In genomic region chr17:44345497-44346026, GRCh38 we compare ENCODE assay signal across 1 cellular context.
TF ChIP-seq lines count a peak whose summit lies in the region.

No MANE protein-coding gene starts in this region.

TF ChIP-seq in K562, 482 proteins besides CTCF, POLR2A, EP300 and RAD21 (continued from another document):
- TF ChIP-seq ZBTB40 (IDR thresholded peaks at IDR 0.05) (peak; percentile 32; the same call in 1 of the 2 replicates), ZBTB40 (CRISPR knock-in tag; IDR thresholded peaks at IDR 0.05) (no peak), MYNN (IDR thresholded peaks at IDR 0.05) (0 out of 2 replicates have a peak, but pooled peaks have one; percentile 37), MYNN (CRISPR knock-in tag; IDR thresholded peaks at IDR 0.05) (no peak), ZNF347 (CRISPR knock-in tag; IDR thresholded peaks at IDR 0.05; ENCODE audit: low read depth) (no peak), KLF1 (tag; IDR thresholded peaks at IDR 0.05) (no peak), SMC3 (conservative IDR thresholded peaks at IDR 0.05; ENCODE audit: insufficient read depth, low read depth, low read length) (0 out of 2 replicates have a peak, but pooled peaks have one; percentile 24), CSDE1 (IDR thresholded peaks at IDR 0.05) (no peak), POLR3G (IDR thresholded peaks at IDR 0.05; ENCODE audit: extremely low read depth, insufficient read length, insufficient replicate concordance) (no peak), MBD1 (CRISPR knock-in tag; IDR thresholded peaks at IDR 0.05) (no peak), ZNF212 (CRISPR knock-in tag; IDR thresholded peaks at IDR 0.05) (no peak), TGIF2 (CRISPR knock-in tag; IDR thresholded peaks at IDR 0.05) (no peak), C11orf30 (IDR thresholded peaks at IDR 0.05; ENCODE audit: low read depth) (no peak), NFE2 (IDR thresholded peaks at IDR 0.05; ENCODE audit: low read depth) (no peak), MCM5 (IDR thresholded peaks at IDR 0.05; ENCODE audit: low read depth) (no peak), TAF1 (IDR thresholded peaks at IDR 0.05; ENCODE audit: control insufficient read depth, extremely low read depth, insufficient read depth, low read length, severe bottlenecking) (no peak), SMARCA5 (IDR thresholded peaks at IDR 0.05) (no peak), SMAD3 (CRISPR knock-in tag; conservative IDR thresholded peaks at IDR 0.05) (no peak), ZNF124 (CRISPR knock-in tag; IDR thresholded peaks at IDR 0.05) (no peak), NCOR1 (IDR thresholded peaks at IDR 0.05) (no peak), ZNF239 (CRISPR knock-in tag; IDR thresholded peaks at IDR 0.05) (no peak), SAP30 (IDR thresholded peaks at IDR 0.05; ENCODE audit: borderline replicate concordance, insufficient read depth, low read depth, low read length, poor library complexity, severe bottlenecking) (peak; percentile 26), TBP (optimal IDR thresholded peaks at IDR 0.05; ENCODE audit: low read depth, low read length) (no peak), KHSRP (IDR thresholded peaks at IDR 0.05) (no peak), ZBTB11 (CRISPR knock-in tag; IDR thresholded peaks at IDR 0.05) (no peak), TAF7 (tag; IDR thresholded peaks at IDR 0.05) (no peak)
- TF ChIP-seq, protein P1, sequence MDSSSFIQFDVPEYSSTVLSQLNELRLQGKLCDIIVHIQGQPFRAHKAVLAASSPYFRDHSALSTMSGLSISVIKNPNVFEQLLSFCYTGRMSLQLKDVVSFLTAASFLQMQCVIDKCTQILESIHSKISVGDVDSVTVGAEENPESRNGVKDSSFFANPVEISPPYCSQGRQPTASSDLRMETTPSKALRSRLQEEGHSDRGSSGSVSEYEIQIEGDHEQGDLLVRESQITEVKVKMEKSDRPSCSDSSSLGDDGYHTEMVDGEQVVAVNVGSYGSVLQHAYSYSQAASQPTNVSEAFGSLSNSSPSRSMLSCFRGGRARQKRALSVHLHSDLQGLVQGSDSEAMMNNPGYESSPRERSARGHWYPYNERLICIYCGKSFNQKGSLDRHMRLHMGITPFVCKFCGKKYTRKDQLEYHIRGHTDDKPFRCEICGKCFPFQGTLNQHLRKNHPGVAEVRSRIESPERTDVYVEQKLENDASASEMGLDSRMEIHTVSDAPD (CRISPR knock-in tag; IDR thresholded peaks at IDR 0.05) = no peak
- TF ChIP-seq, protein P2, sequence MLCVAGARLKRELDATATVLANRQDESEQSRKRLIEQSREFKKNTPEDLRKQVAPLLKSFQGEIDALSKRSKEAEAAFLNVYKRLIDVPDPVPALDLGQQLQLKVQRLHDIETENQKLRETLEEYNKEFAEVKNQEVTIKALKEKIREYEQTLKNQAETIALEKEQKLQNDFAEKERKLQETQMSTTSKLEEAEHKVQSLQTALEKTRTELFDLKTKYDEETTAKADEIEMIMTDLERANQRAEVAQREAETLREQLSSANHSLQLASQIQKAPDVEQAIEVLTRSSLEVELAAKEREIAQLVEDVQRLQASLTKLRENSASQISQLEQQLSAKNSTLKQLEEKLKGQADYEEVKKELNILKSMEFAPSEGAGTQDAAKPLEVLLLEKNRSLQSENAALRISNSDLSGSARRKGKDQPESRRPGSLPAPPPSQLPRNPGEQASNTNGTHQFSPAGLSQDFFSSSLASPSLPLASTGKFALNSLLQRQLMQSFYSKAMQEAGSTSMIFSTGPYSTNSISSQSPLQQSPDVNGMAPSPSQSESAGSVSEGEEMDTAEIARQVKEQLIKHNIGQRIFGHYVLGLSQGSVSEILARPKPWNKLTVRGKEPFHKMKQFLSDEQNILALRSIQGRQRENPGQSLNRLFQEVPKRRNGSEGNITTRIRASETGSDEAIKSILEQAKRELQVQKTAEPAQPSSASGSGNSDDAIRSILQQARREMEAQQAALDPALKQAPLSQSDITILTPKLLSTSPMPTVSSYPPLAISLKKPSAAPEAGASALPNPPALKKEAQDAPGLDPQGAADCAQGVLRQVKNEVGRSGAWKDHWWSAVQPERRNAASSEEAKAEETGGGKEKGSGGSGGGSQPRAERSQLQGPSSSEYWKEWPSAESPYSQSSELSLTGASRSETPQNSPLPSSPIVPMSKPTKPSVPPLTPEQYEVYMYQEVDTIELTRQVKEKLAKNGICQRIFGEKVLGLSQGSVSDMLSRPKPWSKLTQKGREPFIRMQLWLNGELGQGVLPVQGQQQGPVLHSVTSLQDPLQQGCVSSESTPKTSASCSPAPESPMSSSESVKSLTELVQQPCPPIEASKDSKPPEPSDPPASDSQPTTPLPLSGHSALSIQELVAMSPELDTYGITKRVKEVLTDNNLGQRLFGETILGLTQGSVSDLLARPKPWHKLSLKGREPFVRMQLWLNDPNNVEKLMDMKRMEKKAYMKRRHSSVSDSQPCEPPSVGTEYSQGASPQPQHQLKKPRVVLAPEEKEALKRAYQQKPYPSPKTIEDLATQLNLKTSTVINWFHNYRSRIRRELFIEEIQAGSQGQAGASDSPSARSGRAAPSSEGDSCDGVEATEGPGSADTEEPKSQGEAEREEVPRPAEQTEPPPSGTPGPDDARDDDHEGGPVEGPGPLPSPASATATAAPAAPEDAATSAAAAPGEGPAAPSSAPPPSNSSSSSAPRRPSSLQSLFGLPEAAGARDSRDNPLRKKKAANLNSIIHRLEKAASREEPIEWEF (CRISPR knock-in tag; IDR thresholded peaks at IDR 0.05) = no peak
